Comparison of ENCODE assay signal across 8 cellular contexts in the genomic region with DNA sequence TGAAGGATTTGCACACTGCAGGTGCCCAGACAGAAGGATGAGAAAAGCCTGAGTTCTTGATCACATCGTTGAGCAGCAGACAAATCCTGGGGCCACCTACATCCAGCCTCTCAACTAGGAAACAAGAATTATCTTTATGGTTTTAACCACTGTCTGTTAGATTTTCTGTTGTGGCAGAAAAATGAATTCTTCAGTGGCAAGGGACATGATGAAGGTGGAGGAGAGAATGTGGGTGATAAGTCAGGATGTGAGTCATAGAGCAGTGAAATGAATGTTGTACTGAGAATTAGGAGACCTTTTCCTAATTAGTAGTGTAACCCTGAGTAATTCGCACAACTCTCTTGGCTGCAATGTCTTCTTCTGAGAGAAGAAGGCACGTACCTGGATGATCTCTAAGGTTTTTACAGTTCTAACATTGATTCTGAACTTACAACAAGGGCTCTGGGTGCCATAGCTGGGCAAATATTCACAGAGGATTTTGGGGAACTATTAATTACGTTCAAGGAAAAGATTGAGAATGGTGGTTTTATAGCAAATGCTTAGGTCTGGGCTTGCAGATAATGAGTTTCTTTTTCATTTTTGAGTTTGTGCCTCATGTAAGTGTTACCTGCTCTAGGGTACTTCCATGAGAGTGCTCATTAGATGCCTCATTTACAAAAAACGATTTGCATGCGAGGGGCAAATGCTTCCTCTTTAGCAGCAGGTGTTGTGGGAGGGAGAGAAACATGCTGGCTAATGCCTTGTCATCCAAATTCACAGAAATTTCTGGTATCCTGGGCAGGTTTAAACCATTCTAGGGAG.
DNase-seq lines count a peak whose midpoint lies in the region; ATAC-seq and TF ChIP-seq lines count a peak whose summit lies in the region.
"Had no signal": no experiment of that assay in that cellular context is flagged by ENCODE, and none has a peak within 500 bp of the region (broad histone marks: within the 10 kb centered on the region; RNA-seq: fewer than 3 reads in every experiment).

No MANE protein-coding gene starts in this region.

- no peaks in the 10 kb centered on the region for H3K79me2 ChIP-seq in mesendoderm (ENCODE audit: control insufficient read depth, insufficient read depth, low read length)

- H3K36me3 ChIP-seq in mesendoderm (ENCODE audit: control insufficient read depth, insufficient read depth, low read length) (no peaks in the 10 kb centered on the region), mucosa of descending colon (ENCODE audit: low read depth) (no peaks in the 10 kb centered on the region)

- H3K9ac ChIP-seq in mesendoderm (ENCODE audit: low read length), result no peak overlapping the region

- H3K27me3 ChIP-seq in mesendoderm (ENCODE audit: insufficient read depth, low read length, poor library complexity), result no peaks in the 10 kb centered on the region

- ATAC-seq in GM18520 (IDR thresholded peaks at IDR 0.05; ENCODE audit: unreplicated experiment) (peak; percentile 68), HG02798 (IDR thresholded peaks at IDR 0.05; ENCODE audit: poor library complexity, unreplicated experiment) (peak; percentile 83), SK-N-SH treated with all-trans-retinoic acid at 6 μM for 48 hours (peak; percentile 64), mucosa of descending colon (no peak), omental fat pad (ENCODE audit: low FRiP score) (no peak)

- H4K5ac ChIP-seq in mesendoderm (ENCODE audit: low read length), result no peak overlapping the region

- WGBS in mesendoderm (ENCODE audit: extremely low coverage, insufficient coverage, low lambda C conversion rate), result no CpG with 5 or more reads among the region's 6 CpGs

- no peaks in the 10 kb centered on the region for H3K79me1 ChIP-seq in mesendoderm (ENCODE audit: low read length)

- no peak overlapping the region for H3K18ac ChIP-seq in mesendoderm (ENCODE audit: low read length)

- H2BK5ac ChIP-seq in mesendoderm (ENCODE audit: low read length), result no peak overlapping the region

- no peak overlapping the region for H4K8ac ChIP-seq in mesendoderm (ENCODE audit: low read depth, low read length)

- H3K9me3 ChIP-seq in mucosa of descending colon, result no peaks in the 10 kb centered on the region

- H3K23ac ChIP-seq in mesendoderm (ENCODE audit: low read length), result no peak overlapping the region

- no peak overlapping the region for H3K4ac ChIP-seq in mesendoderm (ENCODE audit: low read depth, low read length)

- no peak overlapping the region for H3K4me2 ChIP-seq in mesendoderm (ENCODE audit: low read length)

- DNase-seq in mesendoderm, result peak; percentile 6
- no peak for DNase-seq in GOT3 (lab: John Stamatoyannopoulos, UW)
- DNase-seq in mucosa of descending colon, result no peak
- no peak for DNase-seq in omental fat pad (ENCODE audit: low spot score)
- DNase-seq: immature natural killer cell had no signal

- H2BK120ac ChIP-seq in mesendoderm (ENCODE audit: low read depth, low read length), result no peak overlapping the region

- intact Hi-C loops in mucosa of descending colon (cut with DNase I, micrococcal nuclease), result no loop called here

- no peak overlapping the region for H3K27ac ChIP-seq in mesendoderm (ENCODE audit: low read depth, low read length)

- H3K4me3 ChIP-seq in mesendoderm (ENCODE audit: low read length), result no peak overlapping the region
- no peak overlapping the region for H3K4me3 ChIP-seq in mucosa of descending colon

- H2BK15ac ChIP-seq in mesendoderm (replicated peaks; ENCODE audit: low read depth), result no peak overlapping the region

- no peak overlapping the region for H3K56ac ChIP-seq in mesendoderm (ENCODE audit: low read length)

- H3K4me1 ChIP-seq in mesendoderm (ENCODE audit: control insufficient read depth, low read depth, low read length) (no peaks in the 10 kb centered on the region), mucosa of descending colon (ENCODE audit: low read depth) (no peaks in the 10 kb centered on the region)

- TF ChIP-seq CTCF in mucosa of descending colon (IDR thresholded peaks at IDR 0.05) (no peak), omental fat pad (IDR thresholded peaks at IDR 0.05) (no peak)

- H2AK5ac ChIP-seq in mesendoderm (ENCODE audit: low read length), result no peak overlapping the region

TF ChIP-seq in SK-N-SH treated with all-trans-retinoic acid at 6 μM for 48 hours, 23 proteins besides CTCF, POLR2A, EP300 and RAD21:
- TF ChIP-seq SNAI2 (CRISPR knock-in tag; IDR thresholded peaks at IDR 0.05) (no peak), CSDC2 (CRISPR knock-in tag; IDR thresholded peaks at IDR 0.05) (no peak), ARNTL (CRISPR knock-in tag; IDR thresholded peaks at IDR 0.05; ENCODE audit: borderline replicate concordance, low read depth) (no peak), ISL1 (CRISPR knock-in tag; IDR thresholded peaks at IDR 0.05) (no peak)
TF ChIP-seq in SK-N-SH treated with all-trans-retinoic acid at 6 μM for 48 hours: peak in this region for 0.

Comparison
In these comparisons a context has a peak if more than half of its experiments do, and no peak if none do; other contexts are left out.
1. ATAC-seq: peak in GM18520 (single experiment), HG02798 (single experiment) and SK-N-SH treated with all-trans-retinoic acid at 6 μM for 48 hours (single experiment); none in mucosa of descending colon (single experiment) and omental fat pad (single experiment).